ENCODE assay signal across 11 cellular contexts in genomic region chr7:98423043-98423442, GRCh38. TPM values are rescaled to one million over a fixed set of nuclear protein-coding genes. Genes with fewer than 3 reads are reported as not detected.
DNase-seq lines count a peak whose midpoint lies in the region; ATAC-seq lines count a peak whose summit lies in the region.
"Had no signal": no experiment of that assay in that cellular context is flagged by ENCODE, and none has a peak within 500 bp of the region (broad histone marks: within the 10 kb centered on the region; RNA-seq: fewer than 3 reads in every experiment).

No MANE protein-coding gene starts in this region.

- H2BK120ac ChIP-seq in neuronal stem cell (ENCODE audit: low read depth, low read length): no peak overlapping the region

- ATAC-seq in stimulated activated memory B cell treated with anti-CD40 and anti-IgM and Interleukin-4, amounts not matched to agents 10 μg/mL and 1 μg/mL and 100 μg/mL, for 72 hours: no peak
- ATAC-seq: activated T-cell treated with anti-CD3 and anti-CD28 coated beads, Interleukin-2, amount 50 U/mL, for 4 hours had no signal

- no peak overlapping the region for H3K18ac ChIP-seq in neuronal stem cell (ENCODE audit: low read length)

- no peaks in the 10 kb centered on the region for H3K79me1 ChIP-seq in neuronal stem cell (ENCODE audit: low read depth, low read length)

- no peak overlapping the region for H4K8ac ChIP-seq in neuronal stem cell (ENCODE audit: low read depth, low read length)

- no CpG with 5 or more reads among the region's 2 CpGs for WGBS in neuronal stem cell (ENCODE audit: extremely low coverage in 2 of 2, insufficient read length in 2 of 2, insufficient replicate concordance in 1 of 2), 2 donors

- H3K9me3 ChIP-seq in SJCRH30 (replicated peaks) (no peaks in the 10 kb centered on the region), neuronal stem cell (replicated peaks in 1 of 2; ENCODE audit: control insufficient read depth in 2 of 2, insufficient read depth in 1 of 2, low read depth in 1 of 2, low read length in 2 of 2) (no peaks in the 10 kb centered on the region)

- peaks cover 4% of the 10 kb centered on the region for H3K9me3 Mint-ChIP-seq in stimulated activated memory B cell treated with anti-CD40 and anti-IgM and Interleukin-4, amounts not matched to agents 10 μg/mL and 1 μg/mL and 100 μg/mL, for 72 hours
- H3K9me3 Mint-ChIP-seq: activated T-cell treated with anti-CD3 and anti-CD28 coated beads, Interleukin-2, amount 50 U/mL, for 4 hours had no signal

- no peak overlapping the region for H3K4me3 Mint-ChIP-seq in stimulated activated memory B cell treated with anti-CD40 and anti-IgM and Interleukin-4, amounts not matched to agents 10 μg/mL and 1 μg/mL and 100 μg/mL, for 72 hours
- H3K4me3 Mint-ChIP-seq: activated T-cell treated with anti-CD3 and anti-CD28 coated beads, Interleukin-2, amount 50 U/mL, for 4 hours; IgD-negative memory B cell had no signal

- H2BK12ac ChIP-seq in neuronal stem cell (ENCODE audit: low read length): no peak overlapping the region

- peaks cover 8% of the 10 kb centered on the region; the same call in 1 of the 2 replicates for H3K4me1 ChIP-seq in SJCRH30
- H3K4me1 ChIP-seq in neuronal stem cell (ENCODE audit: control insufficient read depth in 2 of 2, insufficient read depth in 1 of 2, low read depth in 1 of 2, low read length in 2 of 2): no peaks in the 10 kb centered on the region

- H3K23ac ChIP-seq in neuronal stem cell (ENCODE audit: low read depth, low read length, poor library complexity): no peak overlapping the region

- no peak overlapping the region for H4K91ac ChIP-seq in neuronal stem cell (ENCODE audit: low read depth, low read length, poor library complexity)

- H3K27me3 Mint-ChIP-seq in stimulated activated memory B cell treated with anti-CD40 and anti-IgM and Interleukin-4, amounts not matched to agents 10 μg/mL and 1 μg/mL and 100 μg/mL, for 72 hours: peaks cover 50% of the 10 kb centered on the region

- H2BK5ac ChIP-seq in neuronal stem cell (ENCODE audit: low read length): no peak overlapping the region

- H3K4me1 Mint-ChIP-seq in stimulated activated memory B cell treated with anti-CD40 and anti-IgM and Interleukin-4, amounts not matched to agents 10 μg/mL and 1 μg/mL and 100 μg/mL, for 72 hours: no peaks in the 10 kb centered on the region

- no peaks in the 10 kb centered on the region for H3K27me3 ChIP-seq in SJCRH30
- H3K27me3 ChIP-seq in neuronal stem cell (ENCODE audit: control insufficient read depth in 3 of 3, insufficient read depth in 3 of 3, low read depth in 1 of 3, low read length in 3 of 3): no peaks in the 10 kb centered on the region

- no peak overlapping the region for H3K27ac Mint-ChIP-seq in stimulated activated memory B cell treated with anti-CD40 and anti-IgM and Interleukin-4, amounts not matched to agents 10 μg/mL and 1 μg/mL and 100 μg/mL, for 72 hours

- no peaks in the 10 kb centered on the region for H3K36me3 Mint-ChIP-seq in stimulated activated memory B cell treated with anti-CD40 and anti-IgM and Interleukin-4, amounts not matched to agents 10 μg/mL and 1 μg/mL and 100 μg/mL, for 72 hours
- H3K36me3 Mint-ChIP-seq: IgD-negative memory B cell had no signal

- H3K27ac ChIP-seq in SJCRH30: no peak overlapping the region
- no peak overlapping the region for H3K27ac ChIP-seq in neuronal stem cell (replicated peaks; ENCODE audit: low read length)
- H3K27ac ChIP-seq: PC-9 had no signal

- H3K4ac ChIP-seq in neuronal stem cell (ENCODE audit: low read length): no peak overlapping the region

- H3K9ac ChIP-seq in neuronal stem cell (ENCODE audit: low read depth, low read length, poor library complexity): no peak overlapping the region

- DNase-seq in NCI-H2171 treated with DMSO at 0.1 percent for 48 hours (lab: John Stamatoyannopoulos, UW) (peak; percentile 41), NCI-H2171 (lab: John Stamatoyannopoulos, UW) (no peak), LHCN-M2 (ENCODE audit: low read depth) (peak; percentile 50), SJCRH30 (peak; percentile 46 to 62), glomerular visceral epithelial cell (ENCODE audit: extremely low spot score) (peak; percentile 27), neuronal stem cell (ENCODE audit: low spot score) (no peak), COLO668 (lab: John Stamatoyannopoulos, UW; ENCODE audit: unreplicated experiment) (no peak)
- DNase-seq: activated T-cell treated with anti-CD3 and anti-CD28 coated beads, Interleukin-2, amount 50 U/mL, for 4 hours had no signal

- H2BK15ac ChIP-seq in neuronal stem cell (ENCODE audit: low read length): no peak overlapping the region

- H3K36me3 ChIP-seq in SJCRH30 (no peaks in the 10 kb centered on the region), neuronal stem cell (replicated peaks in 1 of 2; ENCODE audit: control insufficient read depth in 2 of 2, insufficient read depth in 2 of 2, low read length in 2 of 2) (no peaks in the 10 kb centered on the region)

- H3K14ac ChIP-seq in neuronal stem cell (ENCODE audit: low read length): no peak overlapping the region

- no peak overlapping the region for H2AFZ ChIP-seq in neuronal stem cell (ENCODE audit: low read length)
- H2AFZ ChIP-seq: PC-9 had no signal

- no peak overlapping the region for H3K4me2 ChIP-seq in neuronal stem cell (ENCODE audit: insufficient read depth, low read length, poor library complexity, severe bottlenecking)
- H3K4me2 ChIP-seq: PC-9 had no signal

- no peak overlapping the region for H2AK5ac ChIP-seq in neuronal stem cell (ENCODE audit: low read depth, low read length)

- H3K4me3 ChIP-seq in SJCRH30 (no peak overlapping the region), neuronal stem cell (ENCODE audit: low read length in 2 of 2) (no peak overlapping the region)
- H3K4me3 ChIP-seq: PC-9 had no signal

RNA-seq across cellular contexts. Expression of gene BAIAP2L1, which starts 22.2 kb away (rescaled TPM):
- 2.9 TPM in 2 replicates for total RNA-seq in LHCN-M2 (2014; rRNA removed)
- 4.3 TPM for polyA plus RNA-seq in LHCN-M2 (2012)
- 20.8 and 21.7 TPM in 2 replicates for total RNA-seq in SJCRH30 (2014; rRNA removed; shearing (Covaris generic))
- 13.8 TPM for polyA plus RNA-seq in neuronal stem cell (2013, experiment 1 of 2)
- polyA plus RNA-seq in neuronal stem cell (2013, experiment 2 of 2): 13.9 TPM

Comparison
In these comparisons a context has a peak if more than half of its experiments do, and no peak if none do; other contexts are left out.
1. DNase-seq: peak in NCI-H2171 treated with DMSO at 0.1 percent for 48 hours (single experiment), LHCN-M2 (single experiment), SJCRH30 (2 of 2) and glomerular visceral epithelial cell (single experiment); none in NCI-H2171 (single experiment), neuronal stem cell (single experiment) and COLO668 (single experiment).